Comparison of ENCODE assay signal across 16 cellular contexts in genomic region chr11:27242591-27242990, GRCh38.
DNase-seq lines count a peak whose midpoint lies in the region; ATAC-seq, FAIRE-seq and TF ChIP-seq lines count a peak whose summit lies in the region.
"Had no signal": no experiment of that assay in that cellular context is flagged by ENCODE, and none has a peak within 500 bp of the region (broad histone marks: within the 10 kb centered on the region; RNA-seq: fewer than 3 reads in every experiment).

No MANE protein-coding gene starts in this region.

- no peak overlapping the region for H3K4me3 Mint-ChIP-seq in GM23338
- no peak overlapping the region for H3K4me3 Mint-ChIP-seq in natural killer cell treated with Interleukin-12 subunit alpha and Interleukin-12 subunit beta and Interleukin-15 and Interleukin-18, amount 100 ng/mL, for 72 hours
- H3K4me3 Mint-ChIP-seq: activated naive CD8-positive, alpha-beta T cell; CD4-positive, alpha-beta memory T cell; neural crest cell had no signal

- no peak overlapping the region for H3K14ac ChIP-seq in H1 (ENCODE audit: insufficient read length)

- H3K9me3 ChIP-seq in H1 (ENCODE audit: insufficient read depth in 2 of 2, low read depth in 1 of 2, low read length in 1 of 2), result peaks cover 0 to 4% of the 10 kb centered on the region in 2 experiments; a peak in 1 of 4 replicates
- H3K9me3 ChIP-seq: sigmoid colon, stomach had no signal

- no peak overlapping the region for H4K91ac ChIP-seq in H1 (replicated peaks; ENCODE audit: insufficient read length, low read length)

- no peaks in the 10 kb centered on the region for H3K79me2 ChIP-seq in GM23338 (replicated peaks; ENCODE audit: insufficient read depth)
- no peaks in the 10 kb centered on the region for H3K79me2 ChIP-seq in H1 (ENCODE audit: control insufficient read depth in 1 of 2, insufficient read depth in 2 of 2, low read length in 2 of 2)

- H4K5ac ChIP-seq in H1 (ENCODE audit: insufficient read length, low read depth, low read length), result no peak overlapping the region

- H3K27ac ChIP-seq in GM23338 (ENCODE audit: low read depth), result no peak overlapping the region
- H3K27ac ChIP-seq in H1 (ENCODE audit: low read depth, low read length), result no peak overlapping the region
- H3K27ac ChIP-seq: sigmoid colon, stomach had no signal

- ATAC-seq in GM23338 (no peak), sciatic nerve (no peak), GM21737 (IDR thresholded peaks at IDR 0.05; ENCODE audit: unreplicated experiment) (no peak)
- ATAC-seq in natural killer cell treated with Interleukin-12 subunit alpha and Interleukin-12 subunit beta and Interleukin-15 and Interleukin-18, amount 100 ng/mL, for 72 hours, result no peak
- ATAC-seq: left ventricle myocardium superior had no signal

- peaks cover 12% of the 10 kb centered on the region for H3K4me1 Mint-ChIP-seq in GM23338
- H3K4me1 Mint-ChIP-seq in natural killer cell treated with Interleukin-12 subunit alpha and Interleukin-12 subunit beta and Interleukin-15 and Interleukin-18, amount 100 ng/mL, for 72 hours (ENCODE audit: low read depth in 2 of 2), result no peaks in the 10 kb centered on the region
- H3K4me1 Mint-ChIP-seq: CD4-positive, alpha-beta memory T cell had no signal

- H3K9ac ChIP-seq in H1 (replicated peaks in 1 of 4; ENCODE audit: extremely low read depth in 1 of 4, low read depth in 3 of 4, low read length in 3 of 4), result no peak overlapping the region

- H3K36me3 Mint-ChIP-seq in GM23338 (ENCODE audit: low read depth), result no peaks in the 10 kb centered on the region
- no peaks in the 10 kb centered on the region for H3K36me3 Mint-ChIP-seq in natural killer cell treated with Interleukin-12 subunit alpha and Interleukin-12 subunit beta and Interleukin-15 and Interleukin-18, amount 100 ng/mL, for 72 hours
- H3K36me3 Mint-ChIP-seq: activated naive CD8-positive, alpha-beta T cell; CD4-positive, alpha-beta memory T cell had no signal

- intact Hi-C loops in sciatic nerve (cut with DNase I), result no loop called here

- no peaks in the 10 kb centered on the region; the same call in 1 of the 2 replicates for H3K23me2 ChIP-seq in H1 (ENCODE audit: low read depth, low read length)

- H3K36me3 ChIP-seq in GM23338 (ENCODE audit: insufficient read depth) (peaks cover 11% of the 10 kb centered on the region; the same call in 1 of the 2 replicates), H1 (ENCODE audit: control insufficient read depth in 2 of 4, insufficient read depth in 4 of 4, low read length in 3 of 4) (no peaks in the 10 kb centered on the region)
- H3K36me3 ChIP-seq: sigmoid colon, stomach had no signal

- no peak overlapping the region for H4K8ac ChIP-seq in H1 (ENCODE audit: extremely low read depth, insufficient read depth, low read length)

- H3K4me3 ChIP-seq in GM23338 (no peak overlapping the region), H1 (ENCODE audit: extremely low read depth in 1 of 4, insufficient read depth in 2 of 4, low read depth in 3 of 4, low read length in 4 of 4) (no peak overlapping the region)
- H3K4me3 ChIP-seq: sigmoid colon, stomach had no signal

- DNase-seq in GM23338 (ENCODE audit: low spot score) (no peak), RCC 7860 (ENCODE audit: low spot score) (peak; percentile 80), H1 (ENCODE audit: low read depth in 1 of 2, low spot score in 2 of 2) (no peak), smooth muscle cell of the brain vasculature (ENCODE audit: low read depth, low spot score) (peak; percentile 54), sciatic nerve (ENCODE audit: low spot score) (no peak)
- DNase-seq in natural killer cell treated with Interleukin-12 subunit alpha and Interleukin-12 subunit beta and Interleukin-15 and Interleukin-18, amount 100 ng/mL, for 72 hours (ENCODE audit: low spot score), result no peak
- DNase-seq: activated CD4-positive, CD25-positive, alpha-beta regulatory T cell; CD4-positive, alpha-beta memory T cell; GF-D8; left ventricle myocardium superior; NCI-H1436; sigmoid colon; stomach had no signal

- TF ChIP-seq EP300 in H1 (IDR thresholded peaks at IDR 0.05; ENCODE audit: borderline replicate concordance in 1 of 2, low read depth in 2 of 2, low read length in 2 of 2), result no peak

- H3F3A ChIP-seq in GM23338 (replicated peaks; ENCODE audit: low read depth), result no peaks in the 10 kb centered on the region

- no peak overlapping the region for H2BK15ac ChIP-seq in H1 (ENCODE audit: low read length)

- no peak overlapping the region for H3K56ac ChIP-seq in H1 (replicated peaks; ENCODE audit: insufficient read length, low read depth, low read length)

- TF ChIP-seq POLR2A in H1 (IDR thresholded peaks at IDR 0.05; ENCODE audit: control extremely low read depth in 1 of 2, low read depth in 2 of 2, low read length in 2 of 2), result no peak

- no peak overlapping the region for H3K18ac ChIP-seq in H1 (ENCODE audit: extremely low read depth, low read length)

- CTCF ChIA-PET in H1 (lab: Charles Lee; ENCODE audit: partially characterized antibody), result interaction anchor here (1.4 to 1.5 kb wide), 4 partner anchors 11 to 243 kb away, joined by 3 to 7 read pairs (median 6); no protein-coding TSS in a partner anchor

- no peaks in the 10 kb centered on the region; the same call in 2 of the 3 replicates for H3K9me3 Mint-ChIP-seq in GM23338
- peaks cover 4% of the 10 kb centered on the region for H3K9me3 Mint-ChIP-seq in natural killer cell treated with Interleukin-12 subunit alpha and Interleukin-12 subunit beta and Interleukin-15 and Interleukin-18, amount 100 ng/mL, for 72 hours
- H3K9me3 Mint-ChIP-seq: neural crest cell had no signal

- H3K4me1 ChIP-seq in GM23338 (ENCODE audit: insufficient read depth) (peaks cover 5% of the 10 kb centered on the region; the same call in 1 of the 2 replicates), H1 (replicated peaks in 1 of 4; ENCODE audit: control insufficient read depth in 3 of 4, insufficient read depth in 4 of 4, low read length in 3 of 4) (peaks cover 0 to 3% (median 1%) of the 10 kb centered on the region in 4 experiments; a peak in 4 of 7 replicates)
- H3K4me1 ChIP-seq: stomach had no signal

- H3K4me2 ChIP-seq in GM23338, result no peak overlapping the region
- no peak overlapping the region for H3K4me2 ChIP-seq in H1 (ENCODE audit: insufficient read depth in 1 of 2, low read depth in 2 of 2, low read length in 2 of 2)

- WGBS in H1 (ENCODE audit: extremely low coverage in 1 of 2, insufficient coverage in 1 of 2, insufficient read length in 1 of 2, insufficient replicate concordance in 2 of 2, low coverage in 1 of 2, low lambda C conversion rate in 2 of 2, missing lambda C conversion rate in 1 of 2), 2 experiments, result 83% methylated on average over 1 of the region's 1 CpG; no CpG with 5 or more reads in 1 of the 2 experiments

- no peak overlapping the region for H2BK20ac ChIP-seq in H1 (ENCODE audit: low read length)

- no peak overlapping the region for H3K27ac Mint-ChIP-seq in GM23338
- H3K27ac Mint-ChIP-seq in natural killer cell treated with Interleukin-12 subunit alpha and Interleukin-12 subunit beta and Interleukin-15 and Interleukin-18, amount 100 ng/mL, for 72 hours, result no peak overlapping the region
- H3K27ac Mint-ChIP-seq: activated naive CD8-positive, alpha-beta T cell; CD4-positive, alpha-beta memory T cell had no signal

- H3K79me1 ChIP-seq in H1 (ENCODE audit: low read depth, low read length), result no peaks in the 10 kb centered on the region

- TF ChIP-seq CTCF in GM23338 (conservative IDR thresholded peaks at IDR 0.05; ENCODE audit: low read depth in 2 of 2) (no peak), H1 (IDR thresholded peaks at IDR 0.05; ENCODE audit: control extremely low read depth in 1 of 3, insufficient read depth in 1 of 3, low read depth in 1 of 3, low read length in 3 of 3) (no peak)

- H3K23ac ChIP-seq in H1 (ENCODE audit: insufficient read length), result no peak overlapping the region

- peak; percentile 88 for FAIRE-seq in RCC 7860 (lab: Jason Lieb, UNC)
- no peak for FAIRE-seq in H1 (lab: Jason Lieb, UNC)

- POLR2A ChIA-PET in H1 (lab: Charles Lee; ENCODE audit: partially characterized antibody), result interaction anchor here (0.9 kb wide), 1 partner anchor 14 kb away, joined by 3 read pairs; no protein-coding TSS in a partner anchor

- no peak overlapping the region for H2BK120ac ChIP-seq in H1 (replicated peaks; ENCODE audit: low read depth, low read length)

- no peak overlapping the region for H2BK12ac ChIP-seq in H1 (ENCODE audit: low read depth, low read length)

- H3K27me3 Mint-ChIP-seq in GM23338 (ENCODE audit: insufficient read depth, low read depth, poor library complexity), result peaks cover 3% of the 10 kb centered on the region
- peaks cover 0 to 20% of the 10 kb centered on the region in 2 donors for H3K27me3 Mint-ChIP-seq in natural killer cell treated with Interleukin-12 subunit alpha and Interleukin-12 subunit beta and Interleukin-15 and Interleukin-18, amount 100 ng/mL, for 72 hours

- H3K4ac ChIP-seq in H1 (replicated peaks; ENCODE audit: insufficient read length, low read depth, low read length), result no peak overlapping the region

- no peak overlapping the region for H2BK5ac ChIP-seq in H1 (ENCODE audit: low read depth, low read length)

- H2AFZ ChIP-seq in GM23338 (peak overlapping the region; percentile 43; the same call in 1 of the 2 replicates), H1 (ENCODE audit: low read length) (peak overlapping the region; percentile 25; the same call in 1 of the 2 replicates)

- no peaks in the 10 kb centered on the region; the same call in 1 of the 2 replicates for H3K9me2 ChIP-seq in GM23338 (ENCODE audit: insufficient read depth)

- H4K20me1 ChIP-seq in GM23338 (replicated peaks; ENCODE audit: insufficient read depth), result no peaks in the 10 kb centered on the region
- no peaks in the 10 kb centered on the region for H4K20me1 ChIP-seq in H1 (replicated peaks in 1 of 2; ENCODE audit: control insufficient read depth in 1 of 2, insufficient read depth in 2 of 2, low read length in 2 of 2)

- H3K27me3 ChIP-seq in GM23338 (ENCODE audit: insufficient read depth), result no peaks in the 10 kb centered on the region
- H3K27me3 ChIP-seq in H1 (replicated peaks in 1 of 4; ENCODE audit: control insufficient read depth in 3 of 4, extremely low read depth in 1 of 4, insufficient read depth in 3 of 4, low read length in 3 of 4), result no peaks in the 10 kb centered on the region
- H3K27me3 ChIP-seq: sigmoid colon, stomach had no signal

- no peak overlapping the region for H2AK5ac ChIP-seq in H1 (ENCODE audit: low read depth, low read length)

- TF ChIP-seq RAD21 in H1 (IDR thresholded peaks at IDR 0.05 in 1 of 2, conservative IDR thresholded peaks at IDR 0.05 in 1 of 2; ENCODE audit: low read depth in 2 of 2, low read length in 2 of 2), result no peak

TF ChIP-seq in GM23338, 12 proteins besides CTCF, POLR2A, EP300 and RAD21 (continues in another document):
- TF ChIP-seq EZH2phosphoT487 (IDR thresholded peaks at IDR 0.05; ENCODE audit: unreplicated experiment) (no peak), CREB1 (CRISPR knock-in tag; IDR thresholded peaks at IDR 0.05; ENCODE audit: low read depth) (no peak), EZH2 (IDR thresholded peaks at IDR 0.05; ENCODE audit: low read depth, unreplicated experiment) (no peak), ZNF114 (CRISPR knock-in tag; IDR thresholded peaks at IDR 0.05) (no peak)

TF ChIP-seq in H1, 55 proteins besides CTCF, POLR2A, EP300 and RAD21:
- TF ChIP-seq CHD1 (IDR thresholded peaks at IDR 0.05; ENCODE audit: low read depth, low read length), result no peak
- TF ChIP-seq YY1 (IDR thresholded peaks at IDR 0.05; ENCODE audit: low read depth, low read length), result no peak
- TF ChIP-seq SP4 (IDR thresholded peaks at IDR 0.05; ENCODE audit: low read length), result no peak
- no peak for TF ChIP-seq SAP30 (IDR thresholded peaks at IDR 0.05; ENCODE audit: insufficient read depth, insufficient replicate concordance, low read length)

Comparison
In these comparisons a context has a peak if more than half of its experiments do, and no peak if none do; other contexts are left out.
1. DNase-seq: peak in RCC 7860 (single experiment) and smooth muscle cell of the brain vasculature (single experiment); none in GM23338 (single experiment), H1 (0 of 2), sciatic nerve (single experiment) and natural killer cell treated with Interleukin-12 subunit alpha and Interleukin-12 subunit beta and Interleukin-15 and Interleukin-18, amount 100 ng/mL, for 72 hours (single experiment).